In the genomic region with DNA sequence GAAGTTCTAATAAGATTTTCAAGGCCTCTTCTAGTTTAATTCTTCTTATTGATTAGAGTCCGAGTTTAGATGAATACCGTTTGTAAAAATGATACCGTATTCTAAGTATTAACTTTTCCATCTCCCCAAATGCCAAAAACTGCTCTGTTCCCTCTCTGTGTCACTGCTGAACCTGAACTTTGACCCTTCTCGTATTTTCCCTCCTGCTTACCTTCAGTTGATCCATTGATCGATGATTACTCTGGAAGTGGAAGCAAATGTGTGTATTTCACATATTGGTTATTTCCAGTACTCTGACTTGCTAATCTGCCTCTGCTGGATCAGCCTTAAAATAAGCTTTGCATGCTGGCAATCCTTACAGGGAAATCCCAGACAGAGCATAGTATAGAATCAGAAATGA, we compare ENCODE assay signal across 14 cellular contexts.
DNase-seq lines count a peak whose midpoint lies in the region; ATAC-seq and TF ChIP-seq lines count a peak whose summit lies in the region.
"Had no signal": no experiment of that assay in that cellular context is flagged by ENCODE, and none has a peak within 500 bp of the region (broad histone marks: within the 10 kb centered on the region; RNA-seq: fewer than 3 reads in every experiment).

No MANE protein-coding gene starts in this region.

- peak overlapping the region; percentile 44 for H3K9ac ChIP-seq in mesenchymal stem cell (ENCODE audit: low read length)
- H3K9ac ChIP-seq: GM23248 had no signal

- no peak overlapping the region for H3K18ac ChIP-seq in mesenchymal stem cell (ENCODE audit: low read depth in 1 of 2, low read length in 2 of 2)

- TF ChIP-seq CTCF in gastrocnemius medialis (IDR thresholded peaks at IDR 0.05 in 4 of 5, conservative IDR thresholded peaks at IDR 0.05 in 1 of 5) (no peak), right atrium auricular region (IDR thresholded peaks at IDR 0.05) (no peak)

- H3K23ac ChIP-seq in mesenchymal stem cell (ENCODE audit: low read length in 2 of 2) = no peak overlapping the region

- no peak overlapping the region for H3K4me2 ChIP-seq in mesenchymal stem cell (ENCODE audit: low read length, poor library complexity, severe bottlenecking)

- H3K27me3 Mint-ChIP-seq in activated T-cell treated with anti-CD3 and anti-CD28 coated beads, Interleukin-2, amount 50 U/mL, for 4 hours (ENCODE audit: low read depth) = no peaks in the 10 kb centered on the region
- H3K27me3 Mint-ChIP-seq: CD4-positive, alpha-beta memory T cell had no signal

- no peak overlapping the region for H3K14ac ChIP-seq in mesenchymal stem cell (ENCODE audit: low read length in 2 of 2)

- in situ Hi-C loops in gastrocnemius medialis (cut with MboI; ENCODE audit: low sequenced_read_pairs in 4 of 4) = no loop called here

- H3K79me1 ChIP-seq in mesenchymal stem cell (replicated peaks; ENCODE audit: low read length, poor library complexity, severe bottlenecking) = peaks cover 8% of the 10 kb centered on the region

- no peak overlapping the region for H2BK5ac ChIP-seq in mesenchymal stem cell (ENCODE audit: low read depth, low read length, poor library complexity, severe bottlenecking)

- no peak overlapping the region for H4K91ac ChIP-seq in mesenchymal stem cell (ENCODE audit: low read length)

- ATAC-seq in left lobe of liver (peak; percentile 94), gastrocnemius medialis (no peak), GM18502 (IDR thresholded peaks at IDR 0.05; ENCODE audit: poor library complexity, unreplicated experiment) (no peak)
- ATAC-seq in activated T-cell treated with anti-CD3 and anti-CD28 coated beads, Interleukin-2, amount 50 U/mL, for 4 hours = no peak

- intact Hi-C loops in gastrocnemius medialis (cut with DNase I; ENCODE audit: low total_unique reads) = no loop called here

- H3K36me3 Mint-ChIP-seq in activated T-cell treated with anti-CD3 and anti-CD28 coated beads, Interleukin-2, amount 50 U/mL, for 4 hours (ENCODE audit: insufficient read depth) = peaks cover 29% of the 10 kb centered on the region

- H4K8ac ChIP-seq in mesenchymal stem cell (ENCODE audit: low read length) = no peak overlapping the region

- WGBS in mesenchymal stem cell = 100% methylated on average over 3 of the region's 5 CpGs

- H3K27me3 ChIP-seq in mesenchymal stem cell (ENCODE audit: control insufficient read depth in 1 of 2, insufficient read depth in 1 of 2, low read length in 2 of 2) = no peaks in the 10 kb centered on the region
- no peaks in the 10 kb centered on the region for H3K27me3 ChIP-seq in gastrocnemius medialis
- no peaks in the 10 kb centered on the region for H3K27me3 ChIP-seq in right atrium auricular region

- H2BK120ac ChIP-seq in mesenchymal stem cell (ENCODE audit: low read depth, low read length) = no peak overlapping the region

- H3K4me3 ChIP-seq in mesenchymal stem cell (ENCODE audit: insufficient read depth in 1 of 2, low read depth in 1 of 2, low read length in 2 of 2) = no peak overlapping the region
- no peak overlapping the region for H3K4me3 ChIP-seq in gastrocnemius medialis
- no peak overlapping the region for H3K4me3 ChIP-seq in right atrium auricular region
- H3K4me3 ChIP-seq: GM23248 had no signal

- peaks cover 17% of the 10 kb centered on the region for H3K4me1 Mint-ChIP-seq in activated T-cell treated with anti-CD3 and anti-CD28 coated beads, Interleukin-2, amount 50 U/mL, for 4 hours (ENCODE audit: low read depth)
- H3K4me1 Mint-ChIP-seq: CD4-positive, alpha-beta memory T cell had no signal

- DNase-seq in left lobe of liver (ENCODE audit: low spot score) (no peak), mesenchymal stem cell (no peak), gastrocnemius medialis (no peak), right atrium auricular region (ENCODE audit: low spot score) (no peak)
- no peak for DNase-seq in activated T-cell treated with anti-CD3 and anti-CD28 coated beads, Interleukin-2, amount 50 U/mL, for 4 hours
- DNase-seq: C1 segment of cervical spinal cord; Caco-2; CD4-positive, alpha-beta memory T cell; DMS153; DND-41; GM23248; H7; HCEC 1CT had no signal

- H3K36me3 ChIP-seq in mesenchymal stem cell (ENCODE audit: control insufficient read depth in 1 of 2, insufficient read depth in 2 of 2, low read depth in 1 of 2, low read length in 2 of 2) (peaks cover 14 to 72% of the 10 kb centered on the region in 2 experiments), gastrocnemius medialis (peaks cover 0 to 75% of the 10 kb centered on the region in 2 donors), right atrium auricular region (peaks cover 61% of the 10 kb centered on the region)

- H2BK15ac ChIP-seq in mesenchymal stem cell (ENCODE audit: low read depth, poor library complexity, severe bottlenecking) = no peak overlapping the region

- H2BK12ac ChIP-seq in mesenchymal stem cell (ENCODE audit: low read length in 2 of 2) = no peak overlapping the region

- H3K9me3 ChIP-seq in mesenchymal stem cell (ENCODE audit: control insufficient read depth, low read length) (no peaks in the 10 kb centered on the region), gastrocnemius medialis (no peaks in the 10 kb centered on the region), right atrium auricular region (no peaks in the 10 kb centered on the region)
- H3K9me3 ChIP-seq: Caco-2 had no signal

- H3K4ac ChIP-seq in mesenchymal stem cell (ENCODE audit: low read depth in 1 of 2, low read length in 2 of 2) = no peak overlapping the region

- no peak overlapping the region for H2AK5ac ChIP-seq in mesenchymal stem cell (ENCODE audit: low read length, severe bottlenecking)

- no peak overlapping the region for H3K4me3 Mint-ChIP-seq in activated T-cell treated with anti-CD3 and anti-CD28 coated beads, Interleukin-2, amount 50 U/mL, for 4 hours
- H3K4me3 Mint-ChIP-seq: CD4-positive, alpha-beta memory T cell had no signal

- no peak for TF ChIP-seq POLR2A in gastrocnemius medialis (IDR thresholded peaks at IDR 0.05)

- H2AFZ ChIP-seq in mesenchymal stem cell (ENCODE audit: low read depth, low read length) = no peak overlapping the region
- H2AFZ ChIP-seq: GM23248 had no signal

- H3K4me1 ChIP-seq in mesenchymal stem cell (ENCODE audit: control insufficient read depth, insufficient read depth, low read depth, low read length) (peaks cover 6% of the 10 kb centered on the region), gastrocnemius medialis (peaks cover 10 to 33% of the 10 kb centered on the region in 2 donors), right atrium auricular region (peaks cover 0 to 7% of the 10 kb centered on the region in 2 donors)
- H3K4me1 ChIP-seq: Caco-2 had no signal

- H3K27ac ChIP-seq in mesenchymal stem cell (ENCODE audit: low read length, poor library complexity, severe bottlenecking) (no peak overlapping the region), gastrocnemius medialis (peak overlapping the region; percentile 83 to 92 (median 90)), right atrium auricular region (no peak overlapping the region)

- H3K9me3 Mint-ChIP-seq in activated T-cell treated with anti-CD3 and anti-CD28 coated beads, Interleukin-2, amount 50 U/mL, for 4 hours = no peaks in the 10 kb centered on the region
- H3K9me3 Mint-ChIP-seq: CD4-positive, alpha-beta memory T cell had no signal

Comparison
In these comparisons a context has a peak if more than half of its experiments do, and no peak if none do; other contexts are left out.
1. H3K27ac ChIP-seq: peak in gastrocnemius medialis (4 of 4); none in mesenchymal stem cell (single experiment) and right atrium auricular region (0 of 2).